Comparison of ENCODE assay signal across 15 cellular contexts in genomic region chr2:44663471-44664073, GRCh38.
"Had no signal": no experiment of that assay in that cellular context is flagged by ENCODE, and none has a peak within 500 bp of the region (broad histone marks: within the 10 kb centered on the region; RNA-seq: fewer than 3 reads in every experiment).

No MANE protein-coding gene starts in this region.

- H3K4me3 Mint-ChIP-seq: endodermal cell; naive thymus-derived CD8-positive, alpha-beta T cell; stimulated activated naive B cell treated with anti-CD40 and anti-IgM and Interleukin-4, amounts not matched to agents 10 μg/mL and 1 μg/mL and 100 μg/mL, for 72 hours; stimulated activated naive CD8-positive, alpha-beta T cell treated with anti-CD3 and anti-CD28 coated beads, Interleukin-15, amount 100 ng/mL, for 72 hours had no signal

- H3K4me1 Mint-ChIP-seq: stimulated activated naive CD8-positive, alpha-beta T cell treated with anti-CD3 and anti-CD28 coated beads, Interleukin-15, amount 100 ng/mL, for 72 hours had no signal

- DNase-seq: dermis blood vessel endothelial cell; endodermal cell; heart left ventricle; hippocampal formation; mammary epithelial cell; mucosa of descending colon; naive thymus-derived CD8-positive, alpha-beta T cell; posterior cingulate gyrus; sigmoid colon; stimulated activated CD4-positive, alpha-beta T cell treated with anti-CD3 and anti-CD28 coated beads, Interleukin-2, amount 100 ng/mL, for 24 hours; stimulated activated CD4-positive, alpha-beta T cell treated with anti-CD3 and anti-CD28 coated beads, Interleukin-4, amount 100 ng/mL, for 4 hours; stimulated activated naive B cell treated with anti-CD40 and anti-IgM and Interleukin-4, amounts not matched to agents 10 μg/mL and 1 μg/mL and 100 μg/mL, for 72 hours; stimulated activated naive CD8-positive, alpha-beta T cell treated with anti-CD3 and anti-CD28 coated beads, Interleukin-15, amount 100 ng/mL, for 72 hours; testis; upper lobe of right lung had no signal

- H3K27ac Mint-ChIP-seq: endodermal cell; naive thymus-derived CD8-positive, alpha-beta T cell; stimulated activated naive B cell treated with anti-CD40 and anti-IgM and Interleukin-4, amounts not matched to agents 10 μg/mL and 1 μg/mL and 100 μg/mL, for 72 hours had no signal

- H3K27me3 Mint-ChIP-seq: naive thymus-derived CD8-positive, alpha-beta T cell; stimulated activated naive B cell treated with anti-CD40 and anti-IgM and Interleukin-4, amounts not matched to agents 10 μg/mL and 1 μg/mL and 100 μg/mL, for 72 hours; stimulated activated naive CD8-positive, alpha-beta T cell treated with anti-CD3 and anti-CD28 coated beads, Interleukin-15, amount 100 ng/mL, for 72 hours had no signal

- H3K9me3 Mint-ChIP-seq: endodermal cell; naive thymus-derived CD8-positive, alpha-beta T cell; stimulated activated naive B cell treated with anti-CD40 and anti-IgM and Interleukin-4, amounts not matched to agents 10 μg/mL and 1 μg/mL and 100 μg/mL, for 72 hours had no signal
